Comparison of ENCODE assay signal across 14 cellular contexts in the genomic region with DNA sequence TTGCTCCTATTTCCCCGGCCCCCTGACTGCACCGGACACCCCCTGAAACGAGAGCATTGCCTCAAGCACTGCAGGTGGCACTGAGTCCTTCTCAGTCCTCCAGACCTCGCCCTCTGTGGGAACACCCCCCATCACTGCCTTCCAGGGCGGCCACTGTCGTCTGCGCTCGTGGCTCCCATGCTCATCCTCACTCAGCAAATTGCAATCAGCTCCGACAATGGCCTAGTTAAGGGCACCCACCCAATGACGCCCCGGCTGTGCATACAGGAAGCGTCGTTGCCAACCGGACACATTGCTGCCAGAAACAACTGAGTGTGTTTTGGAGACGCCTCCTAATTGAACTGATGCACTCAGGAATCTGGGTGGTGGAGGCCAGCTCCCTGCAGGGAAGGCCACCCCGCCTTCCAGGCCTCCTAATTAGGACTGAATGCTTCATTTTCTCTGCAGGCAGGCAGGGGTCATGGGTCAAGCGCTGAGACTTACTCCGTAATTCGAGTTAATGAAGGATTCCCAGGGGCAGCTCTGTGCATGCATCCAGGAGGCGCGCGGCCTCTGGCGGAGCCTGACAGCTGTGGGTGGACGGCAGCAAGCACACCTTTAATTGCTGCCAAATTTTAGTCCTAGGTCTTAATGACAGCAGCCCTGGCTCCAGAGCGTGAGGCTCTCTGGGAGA.
DNase-seq lines count a peak whose midpoint lies in the region.
"Had no signal": no experiment of that assay in that cellular context is flagged by ENCODE, and none has a peak within 500 bp of the region (broad histone marks: within the 10 kb centered on the region; RNA-seq: fewer than 3 reads in every experiment).

No MANE protein-coding gene starts in this region.

- intact Hi-C loops in posterior vena cava (cut with DNase I): no loop called here

- H3K4me3 ChIP-seq in H7 (ENCODE audit: insufficient read depth, low read depth, low read length): no peak overlapping the region
- H3K4me3 ChIP-seq: right lobe of liver had no signal

- no peaks in the 10 kb centered on the region; the same call in 1 of the 2 replicates for H3K27me3 ChIP-seq in H7 (ENCODE audit: control insufficient read depth, insufficient read depth, low read length)
- H3K27me3 ChIP-seq: right lobe of liver had no signal

- DNase-seq in Daoy (ENCODE audit: low read depth): peak; percentile 59
- DNase-seq in H7: peak; percentile 64
- DNase-seq in cerebellar cortex (ENCODE audit: low spot score): peak; percentile 94
- DNase-seq in posterior vena cava (ENCODE audit: low spot score): peak; percentile 76
- DNase-seq in NCI-H1436 treated with DMSO at 0.1 percent for 48 hours (lab: John Stamatoyannopoulos, UW): no peak
- DNase-seq in HK-2 (ENCODE audit: unreplicated experiment): no peak
- DNase-seq in GM03348 (ENCODE audit: low spot score): no peak
- DNase-seq: activated CD4-positive, alpha-beta T cell treated with anti-CD3 and anti-CD28 coated beads, Interleukin-2, amount 50 U/mL, for 4 hours; activated naive CD4-positive, alpha-beta T cell treated with anti-CD3 and anti-CD28 coated beads, Interleukin-2, amount 50 U/mL, for 16 hours; activated T-cell treated with anti-CD3 and anti-CD28 coated beads, Interleukin-2, amount 50 U/mL, for 1 hour; foreskin fibroblast; IMR-90; NCI-H446 had no signal

- no peaks in the 10 kb centered on the region for H3K36me3 ChIP-seq in H7 (replicated peaks; ENCODE audit: control insufficient read depth, insufficient read depth, low read length)
- H3K36me3 ChIP-seq: right lobe of liver had no signal

Comparison
In these comparisons a context has a peak if more than half of its experiments do, and no peak if none do; other contexts are left out.
1. DNase-seq: peak in Daoy (single experiment), H7 (single experiment), cerebellar cortex (single experiment) and posterior vena cava (single experiment); none in NCI-H1436 treated with DMSO at 0.1 percent for 48 hours (single experiment), HK-2 (single experiment) and GM03348 (single experiment).